7 cellular contexts compared by ENCODE assay signal in the genomic region with DNA sequence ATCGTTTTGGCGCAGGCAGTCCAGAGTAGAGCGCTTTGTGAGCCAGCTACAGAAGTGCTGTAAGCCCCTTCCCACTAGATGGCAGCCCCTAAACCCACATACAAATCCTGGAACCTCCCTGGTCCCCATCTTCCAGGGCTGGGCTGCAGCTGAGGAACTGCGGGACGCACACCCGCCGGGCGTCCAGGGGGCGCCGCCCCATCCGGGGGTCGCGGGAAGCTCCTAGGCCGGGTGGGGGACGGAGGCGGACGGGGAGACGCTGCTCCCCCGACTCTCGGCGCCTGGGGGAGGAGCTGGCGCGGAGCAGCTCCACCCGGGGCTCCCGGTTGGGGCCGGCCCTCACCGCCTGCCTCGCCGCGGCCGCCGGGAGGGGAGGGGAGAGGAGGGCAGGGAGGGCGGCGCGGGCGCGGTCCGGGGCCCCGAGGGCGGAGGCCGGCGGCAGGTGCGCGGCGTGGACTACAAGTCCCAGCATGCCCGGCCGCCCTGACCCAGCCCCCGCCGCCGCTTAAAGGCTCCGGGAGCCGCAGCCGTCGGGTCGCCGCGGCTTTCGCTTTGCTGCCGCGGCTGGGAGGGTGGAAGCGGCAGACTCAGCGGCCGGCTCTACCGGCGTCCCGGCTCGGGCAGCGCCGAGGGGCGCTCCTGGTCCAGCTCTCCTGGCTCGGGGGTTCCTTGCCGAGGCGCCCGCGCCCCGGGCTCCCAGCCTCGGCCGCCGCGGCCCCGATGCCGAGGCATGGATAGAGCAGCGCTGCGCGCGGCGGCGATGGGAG. TPM values are rescaled to one million over a fixed set of nuclear protein-coding genes. Genes with fewer than 3 reads are reported as not detected.
DNase-seq lines count a peak whose midpoint lies in the region; ATAC-seq and TF ChIP-seq lines count a peak whose summit lies in the region.

Gene KSR1, plus strand, starts transcription at position 535 of the 767 bp plus-strand sequence. Its CDS starts 196 bp downstream, at position 731.

- peak; percentile 91 for ATAC-seq in GM18498 (IDR thresholded peaks at IDR 0.05; ENCODE audit: unreplicated experiment)
- peak; percentile 82 for ATAC-seq in HG02870 (IDR thresholded peaks at IDR 0.05; ENCODE audit: unreplicated experiment)

- H3K4me1 Mint-ChIP-seq in immature natural killer cell: peaks cover 18 to 32% of the 10 kb centered on the region in 2 donors

- H3K4me3 ChIP-seq in WERI-Rb-1 (ENCODE audit: low read depth, low read length) (peak within 1 kb of the TSS; percentile 85), breast epithelium (peak within 1 kb of the TSS; percentile 75 to 82 (median 82))

- H3K27ac ChIP-seq in WERI-Rb-1: peak within 1 kb of the TSS; percentile 77
- peak within 1 kb of the TSS; percentile 68 to 84 for H3K27ac ChIP-seq in breast epithelium

- H3K36me3 ChIP-seq in WERI-Rb-1 (peaks cover 9% of the 10 kb centered on the region; the same call in 1 of the 2 replicates), breast epithelium (no peaks in the 10 kb centered on the region)

- peak within 1 kb of the TSS; percentile 57 to 92 (median 90) for H3K27ac Mint-ChIP-seq in immature natural killer cell

- no peaks in the 10 kb centered on the region for H3K4me1 ChIP-seq in breast epithelium

- H3K36me3 Mint-ChIP-seq in immature natural killer cell: peaks cover 0 to 4% (median 0%) of the 10 kb centered on the region in 3 donors

- intact Hi-C loops in breast epithelium (cut with DNase I; ENCODE audit: low total_unique reads): no loop called here

- no peaks in the 10 kb centered on the region for H3K9me3 ChIP-seq in WERI-Rb-1 (ENCODE audit: severe bottlenecking)
- H3K9me3 ChIP-seq in breast epithelium: no peaks in the 10 kb centered on the region

- peaks cover 0 to 8% (median 2%) of the 10 kb centered on the region in 3 donors for H3K27me3 Mint-ChIP-seq in immature natural killer cell (ENCODE audit: low read depth in 3 of 3)

- peak within 1 kb of the TSS; percentile 87 to 97 (median 92) for H3K4me3 Mint-ChIP-seq in immature natural killer cell

- H3K27me3 ChIP-seq in WERI-Rb-1 (ENCODE audit: insufficient read depth, low read depth, severe bottlenecking) (no peaks in the 10 kb centered on the region), breast epithelium (no peaks in the 10 kb centered on the region)

- DNase-seq in NCI-H2107 treated with DMSO at 0.1 percent for 48 hours (lab: John Stamatoyannopoulos, UW; ENCODE audit: unreplicated experiment) (peak; percentile 6), WERI-Rb-1 (peak; percentile 91), breast epithelium (ENCODE audit: low spot score in 2 of 2) (peak; percentile 66 to 72), immature natural killer cell (peak; percentile 74 to 79 (median 74)), smooth muscle cell of the brain vasculature (ENCODE audit: low read depth, low spot score) (peak; percentile 44)

- TF ChIP-seq POLR2A in breast epithelium (IDR thresholded peaks at IDR 0.05): no peak

- H3K9me3 Mint-ChIP-seq in immature natural killer cell: no peaks in the 10 kb centered on the region

- TF ChIP-seq CTCF in WERI-Rb-1 (IDR thresholded peaks at IDR 0.05; ENCODE audit: low read depth, low read length) (peak; percentile 76), breast epithelium (IDR thresholded peaks at IDR 0.05) (no peak)

RNA-seq across cellular contexts. Expression of gene KSR1, which starts in this region (rescaled TPM):
- 10 to 100 TPM; 14.1 to 36.4 (median 24.0) TPM for total RNA-seq in breast epithelium
- polyA plus RNA-seq in immature natural killer cell: 1 to 10 TPM; 1.8 to 5.6 (median 2.6) TPM

Comparison
In these comparisons a context has a peak if more than half of its experiments do, and no peak if none do; other contexts are left out.
1. Peak in every context shown above with its lines: DNase-seq, ATAC-seq, H3K4me3 ChIP-seq and H3K27ac ChIP-seq.
2. DNase-seq: peak in every context shown above with its lines; median percentile 91 in WERI-Rb-1; 74 in immature natural killer cell; 69 in breast epithelium; 44 in smooth muscle cell of the brain vasculature; 6 in NCI-H2107 treated with DMSO at 0.1 percent for 48 hours.